In genomic region chr6:136411028-136411329, GRCh38 we compare ENCODE assay signal across 18 cellular contexts.
"Had no signal": no experiment of that assay in that cellular context is flagged by ENCODE, and none has a peak within 500 bp of the region (broad histone marks: within the 10 kb centered on the region; RNA-seq: fewer than 3 reads in every experiment).

No MANE protein-coding gene starts in this region.

- H3K36me3 ChIP-seq: left ventricle myocardium inferior, thyroid gland had no signal

- H3K9me3 ChIP-seq: left ventricle myocardium inferior, thyroid gland had no signal

- H3K4me1 ChIP-seq: left ventricle myocardium inferior, thyroid gland had no signal

- ATAC-seq: natural killer cell, sciatic nerve had no signal

- H3K4me3 ChIP-seq: left ventricle myocardium inferior, thyroid gland had no signal

- H3K27ac ChIP-seq: left ventricle myocardium inferior, thyroid gland had no signal

- DNase-seq: activated gamma-delta T cell treated with Interleukin-2 at 50 U/mL for 16 hours; activated T-cell treated with anti-CD3 and anti-CD28 coated beads, Interleukin-2, amount 50 U/mL, for 1 hour; aorta; caudate nucleus; effector memory CD4-positive, alpha-beta T cell; foreskin melanocyte; hippocampal formation; kidney glomerular epithelial cell; left ventricle myocardium inferior; natural killer cell; small intestine; stimulated activated CD4-positive, alpha-beta T cell treated with anti-CD3 and anti-CD28 coated beads, Interleukin-15, amount 100 ng/mL, for 24 hours; stimulated activated CD4-positive, alpha-beta T cell treated with anti-CD3 and anti-CD28 coated beads, Interleukin-2, amount 100 ng/mL, for 48 hours; stimulated activated CD8-positive, alpha-beta memory T cell treated with anti-CD3 and anti-CD28 coated beads, Interleukin-4, amount 100 ng/mL, for 48 hours; stimulated activated naive B cell treated with anti-CD40 and anti-IgM and Interleukin-4, amounts not matched to agents 10 μg/mL and 1 μg/mL and 100 μg/mL, for 72 hours; T-helper 9 cell; thyroid gland had no signal

- H3K27me3 ChIP-seq: thyroid gland had no signal
